1 cellular context compared by ENCODE assay signal in the genomic region with DNA sequence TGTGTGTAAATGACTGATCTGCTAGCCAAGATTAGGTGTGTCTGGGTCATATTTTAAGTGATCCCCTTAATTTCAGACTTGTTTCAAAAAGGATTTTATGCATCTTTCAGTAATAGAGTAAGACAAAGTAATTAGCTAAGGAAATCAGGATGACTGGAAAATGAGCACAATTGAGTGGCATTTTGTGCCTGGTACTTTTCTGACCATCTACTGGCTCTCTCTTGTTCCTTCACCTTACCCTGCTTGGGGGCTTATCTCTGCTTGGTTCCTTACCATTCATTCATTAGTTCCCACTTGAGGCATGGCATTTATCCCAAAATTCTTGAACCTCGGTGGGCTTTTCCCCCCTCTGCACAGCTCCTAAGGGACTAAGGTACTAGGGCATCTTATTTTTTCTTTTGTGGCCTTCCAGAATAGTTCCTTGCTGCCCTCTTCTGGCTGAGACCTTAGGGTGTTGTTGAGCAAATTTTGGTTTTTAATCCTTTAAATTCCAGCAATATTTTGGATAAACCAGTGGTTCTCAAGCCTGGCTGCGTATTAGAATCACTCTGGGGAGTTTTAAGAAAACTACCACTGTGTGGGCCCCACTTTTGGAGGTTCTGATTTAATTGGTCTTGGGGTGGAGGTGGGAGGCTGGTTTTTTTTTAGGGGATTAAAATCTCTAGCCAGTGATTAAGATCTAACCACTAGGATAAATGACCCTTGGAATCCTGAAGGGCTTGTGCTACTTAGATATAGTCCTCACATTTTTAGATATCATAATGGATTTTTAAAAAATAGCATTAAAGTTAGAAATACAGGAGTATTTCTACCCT.
TF ChIP-seq lines count a peak whose summit lies in the region.

No MANE protein-coding gene starts in this region.

TF ChIP-seq in GM23338, 12 proteins besides CTCF, POLR2A, EP300 and RAD21 (continued from another document):
- TF ChIP-seq, protein P1, sequence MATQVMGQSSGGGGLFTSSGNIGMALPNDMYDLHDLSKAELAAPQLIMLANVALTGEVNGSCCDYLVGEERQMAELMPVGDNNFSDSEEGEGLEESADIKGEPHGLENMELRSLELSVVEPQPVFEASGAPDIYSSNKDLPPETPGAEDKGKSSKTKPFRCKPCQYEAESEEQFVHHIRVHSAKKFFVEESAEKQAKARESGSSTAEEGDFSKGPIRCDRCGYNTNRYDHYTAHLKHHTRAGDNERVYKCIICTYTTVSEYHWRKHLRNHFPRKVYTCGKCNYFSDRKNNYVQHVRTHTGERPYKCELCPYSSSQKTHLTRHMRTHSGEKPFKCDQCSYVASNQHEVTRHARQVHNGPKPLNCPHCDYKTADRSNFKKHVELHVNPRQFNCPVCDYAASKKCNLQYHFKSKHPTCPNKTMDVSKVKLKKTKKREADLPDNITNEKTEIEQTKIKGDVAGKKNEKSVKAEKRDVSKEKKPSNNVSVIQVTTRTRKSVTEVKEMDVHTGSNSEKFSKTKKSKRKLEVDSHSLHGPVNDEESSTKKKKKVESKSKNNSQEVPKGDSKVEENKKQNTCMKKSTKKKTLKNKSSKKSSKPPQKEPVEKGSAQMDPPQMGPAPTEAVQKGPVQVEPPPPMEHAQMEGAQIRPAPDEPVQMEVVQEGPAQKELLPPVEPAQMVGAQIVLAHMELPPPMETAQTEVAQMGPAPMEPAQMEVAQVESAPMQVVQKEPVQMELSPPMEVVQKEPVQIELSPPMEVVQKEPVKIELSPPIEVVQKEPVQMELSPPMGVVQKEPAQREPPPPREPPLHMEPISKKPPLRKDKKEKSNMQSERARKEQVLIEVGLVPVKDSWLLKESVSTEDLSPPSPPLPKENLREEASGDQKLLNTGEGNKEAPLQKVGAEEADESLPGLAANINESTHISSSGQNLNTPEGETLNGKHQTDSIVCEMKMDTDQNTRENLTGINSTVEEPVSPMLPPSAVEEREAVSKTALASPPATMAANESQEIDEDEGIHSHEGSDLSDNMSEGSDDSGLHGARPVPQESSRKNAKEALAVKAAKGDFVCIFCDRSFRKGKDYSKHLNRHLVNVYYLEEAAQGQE (IDR thresholded peaks at IDR 0.05; ENCODE audit: unreplicated experiment): no peak
- TF ChIP-seq JUNB (IDR thresholded peaks at IDR 0.05; ENCODE audit: unreplicated experiment) (no peak), EZH2 (IDR thresholded peaks at IDR 0.05; ENCODE audit: low read depth, unreplicated experiment) (no peak), ZNF114 (CRISPR knock-in tag; IDR thresholded peaks at IDR 0.05) (no peak), CREB1 (CRISPR knock-in tag; IDR thresholded peaks at IDR 0.05; ENCODE audit: low read depth) (no peak), POLR2AphosphoS5 (IDR thresholded peaks at IDR 0.05; ENCODE audit: low read depth) (no peak), ZNF462 (CRISPR knock-in tag; IDR thresholded peaks at IDR 0.05) (no peak), EZH2phosphoT487 (IDR thresholded peaks at IDR 0.05; ENCODE audit: unreplicated experiment) (no peak), ETS1 (IDR thresholded peaks at IDR 0.05) (no peak), NANOG (IDR thresholded peaks at IDR 0.05; ENCODE audit: borderline replicate concordance) (no peak)
TF ChIP-seq in GM23338: peak in this region for 0.
